Comparison of ENCODE assay signal across 8 cellular contexts in the genomic region with DNA sequence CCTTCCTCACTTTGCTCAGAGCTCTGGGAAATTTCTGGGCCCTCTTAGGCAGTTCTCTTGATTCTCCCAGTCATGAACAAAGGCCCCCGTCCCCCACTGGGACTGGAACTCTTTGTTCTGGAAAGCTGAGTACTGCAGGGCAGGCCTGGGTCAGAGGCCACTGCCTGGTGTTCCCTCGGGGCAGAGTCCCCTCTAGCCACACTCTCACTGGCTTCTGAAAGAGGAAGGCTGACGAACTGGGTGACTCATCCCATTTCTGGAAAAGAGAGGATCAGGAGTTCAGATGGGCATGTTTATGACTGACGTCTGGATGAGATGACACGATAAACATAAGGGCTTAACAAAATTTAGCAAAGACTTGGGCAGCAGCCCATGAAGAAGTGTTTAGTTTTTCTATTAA. TPM values are rescaled to one million over a fixed set of nuclear protein-coding genes. Genes with fewer than 3 reads are reported as not detected.
DNase-seq lines count a peak whose midpoint lies in the region; ATAC-seq and TF ChIP-seq lines count a peak whose summit lies in the region.

No MANE protein-coding gene starts in this region.

- H3K27ac ChIP-seq in HEK293 (ENCODE audit: extremely low read depth, low read depth, low read length) (0 out of 2 replicates have a peak overlapping the region, but pooled peaks have one; percentile 46), heart right ventricle (peak overlapping the region in 1 of 10 donors; percentile 78), OCI-LY7 (ENCODE audit: low read depth, low read length, poor library complexity, severe bottlenecking) (no peak overlapping the region)

- peaks cover 0 to 9% (median 0%) of the 10 kb centered on the region in 7 donors for H3K27me3 ChIP-seq in heart right ventricle

- H4K20me1 ChIP-seq in OCI-LY7 (ENCODE audit: insufficient read depth, low read length), result no peaks in the 10 kb centered on the region

- H3K4me3 ChIP-seq in HEK293 (ENCODE audit: low read depth, low read length), result no peak overlapping the region
- H3K4me3 ChIP-seq in heart right ventricle, result no peak overlapping the region
- no peak overlapping the region for H3K4me3 ChIP-seq in OCI-LY7 (ENCODE audit: low read depth, low read length, poor library complexity, severe bottlenecking)

- H3K36me3 ChIP-seq in HEK293 (ENCODE audit: control insufficient read depth in 2 of 2, insufficient read depth in 1 of 2, low read length in 2 of 2), result no peaks in the 10 kb centered on the region
- no peaks in the 10 kb centered on the region for H3K36me3 ChIP-seq in heart right ventricle
- H3K36me3 ChIP-seq in OCI-LY7 (ENCODE audit: insufficient read depth, low read length), result no peaks in the 10 kb centered on the region

- H3K4me2 ChIP-seq in OCI-LY7 (ENCODE audit: low read length), result no peak overlapping the region

- peak; percentile 89 for DNase-seq in SW480 (ENCODE audit: low spot score)
- DNase-seq in heart right ventricle, result peak in 1 of 2 donors; percentile 8
- DNase-seq in smooth muscle cell of the brain vasculature (ENCODE audit: low read depth, low spot score), result peak; percentile 77
- no peak for DNase-seq in NCI-H1436 treated with DMSO at 0.1 percent for 48 hours (lab: John Stamatoyannopoulos, UW)
- no peak for DNase-seq in mesothelial cell of epicardium (ENCODE audit: low spot score in 2 of 2, unreplicated experiment in 2 of 2)
- no peak for DNase-seq in OCI-LY7 (ENCODE audit: low spot score)
- no peak for DNase-seq in activated CD4-positive, CD25-positive, alpha-beta regulatory T cell treated with anti-CD3 and anti-CD28 coated beads, Interleukin-2, amount 50 U/mL, for 72 hours

- no peak overlapping the region for H3K4me3 Mint-ChIP-seq in mesothelial cell of epicardium

- no peaks in the 10 kb centered on the region for H3K36me3 Mint-ChIP-seq in mesothelial cell of epicardium

- peaks cover 10% of the 10 kb centered on the region for H3K9me3 Mint-ChIP-seq in mesothelial cell of epicardium

- no peaks in the 10 kb centered on the region for H3K79me2 ChIP-seq in OCI-LY7 (ENCODE audit: insufficient read depth, low read depth, low read length)

- intact Hi-C loops in heart right ventricle (cut with DNase I), result no loop called here
- intact Hi-C loops in OCI-LY7 (cut with micrococcal nuclease; ENCODE audit: unreplicated experiment), result no loop called here

- POLR2A ChIA-PET in HEK293 (lab: Yijun Ruan, JAX), result interaction anchor here (0.7 kb wide), 2 partner anchors 48 to 51 kb away, joined by 3 to 6 read pairs; no protein-coding TSS in a partner anchor
- POLR2A ChIA-PET in OCI-LY7 (lab: Charles Lee), result no interaction called here

- H3K4me1 Mint-ChIP-seq in mesothelial cell of epicardium, result no peaks in the 10 kb centered on the region

- CTCF ChIA-PET in HEK293 (lab: Yijun Ruan, JAX) (no interaction called here), OCI-LY7 (lab: Charles Lee; ENCODE audit: unreplicated experiment) (no interaction called here)

- H3K27me3 Mint-ChIP-seq in mesothelial cell of epicardium (ENCODE audit: low read depth), result no peaks in the 10 kb centered on the region

- H3K27ac Mint-ChIP-seq in mesothelial cell of epicardium, result no peak overlapping the region

- TF ChIP-seq CTCF in HEK293 (tag by site-specific recombination; IDR thresholded peaks at IDR 0.05), result no peak
- TF ChIP-seq CTCF in heart right ventricle (IDR thresholded peaks at IDR 0.05), result no peak
- no peak for TF ChIP-seq CTCF in mesothelial cell of epicardium (IDR thresholded peaks at IDR 0.05; ENCODE audit: unreplicated experiment)
- TF ChIP-seq CTCF in OCI-LY7 (conservative IDR thresholded peaks at IDR 0.05; ENCODE audit: low read length), result no peak

- no TSS peak for BruUV-seq in OCI-LY7 (replicated peaks; lab: Mats Ljungman, UMichigan)

- H2AFZ ChIP-seq in OCI-LY7 (ENCODE audit: low read length), result no peak overlapping the region

- no peaks in the 10 kb centered on the region for H3K9me3 ChIP-seq in HEK293 (ENCODE audit: control insufficient read depth, insufficient read depth, low read depth, low read length)
- no peaks in the 10 kb centered on the region for H3K9me3 ChIP-seq in heart right ventricle
- H3K9me3 ChIP-seq in OCI-LY7 (ENCODE audit: low read length), result no peaks in the 10 kb centered on the region

- H3K4me1 ChIP-seq in HEK293 (ENCODE audit: control insufficient read depth, insufficient read depth, low read length) (peaks cover 14% of the 10 kb centered on the region), heart right ventricle (peaks cover 0 to 15% (median 0%) of the 10 kb centered on the region in 9 donors), OCI-LY7 (ENCODE audit: insufficient read depth, low read length, poor library complexity, severe bottlenecking) (peaks cover 8% of the 10 kb centered on the region)

- ATAC-seq in heart right ventricle, result peak in 5 of 8 donors; percentile 41 to 79 (median 61)

- no peaks in the 10 kb centered on the region for H3K9me2 ChIP-seq in OCI-LY7 (ENCODE audit: insufficient read depth, low read length)

- WGBS in heart right ventricle, 2 donors, result 67 to 73% methylated on average over 5 of the region's 5 CpGs

TF ChIP-seq in HEK293, 187 proteins besides CTCF, POLR2A, EP300 and RAD21:
- TF ChIP-seq ZBTB1 (tag by site-specific recombination; IDR thresholded peaks at IDR 0.05) (no peak), ZNF629 (tag by site-specific recombination; IDR thresholded peaks at IDR 0.05) (peak; percentile 55; the same call in 1 of the 2 replicates), OSR2 (tag by site-specific recombination; IDR thresholded peaks at IDR 0.05) (0 out of 2 replicates have a peak, but pooled peaks have one; percentile 34), ZNF433 (tag by site-specific recombination; IDR thresholded peaks at IDR 0.05; ENCODE audit: low read depth) (no peak), SP7 (tag by site-specific recombination; IDR thresholded peaks at IDR 0.05) (0 out of 2 replicates have a peak, but pooled peaks have one; percentile 28)
- TF ChIP-seq, protein P1, sequence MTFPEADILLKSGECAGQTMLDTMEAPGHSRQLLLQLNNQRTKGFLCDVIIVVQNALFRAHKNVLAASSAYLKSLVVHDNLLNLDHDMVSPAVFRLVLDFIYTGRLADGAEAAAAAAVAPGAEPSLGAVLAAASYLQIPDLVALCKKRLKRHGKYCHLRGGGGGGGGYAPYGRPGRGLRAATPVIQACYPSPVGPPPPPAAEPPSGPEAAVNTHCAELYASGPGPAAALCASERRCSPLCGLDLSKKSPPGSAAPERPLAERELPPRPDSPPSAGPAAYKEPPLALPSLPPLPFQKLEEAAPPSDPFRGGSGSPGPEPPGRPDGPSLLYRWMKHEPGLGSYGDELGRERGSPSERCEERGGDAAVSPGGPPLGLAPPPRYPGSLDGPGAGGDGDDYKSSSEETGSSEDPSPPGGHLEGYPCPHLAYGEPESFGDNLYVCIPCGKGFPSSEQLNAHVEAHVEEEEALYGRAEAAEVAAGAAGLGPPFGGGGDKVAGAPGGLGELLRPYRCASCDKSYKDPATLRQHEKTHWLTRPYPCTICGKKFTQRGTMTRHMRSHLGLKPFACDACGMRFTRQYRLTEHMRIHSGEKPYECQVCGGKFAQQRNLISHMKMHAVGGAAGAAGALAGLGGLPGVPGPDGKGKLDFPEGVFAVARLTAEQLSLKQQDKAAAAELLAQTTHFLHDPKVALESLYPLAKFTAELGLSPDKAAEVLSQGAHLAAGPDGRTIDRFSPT (tag by site-specific recombination; IDR thresholded peaks at IDR 0.05), result peak; percentile 50; the same call in 1 of the 2 replicates

RNA-seq across cellular contexts. Expression of gene DDX3X, which starts 47.7 kb away (rescaled TPM):
- 100 to 1,000 TPM; 143 to 247 (median 162) TPM for total RNA-seq in heart right ventricle
- polyA plus RNA-seq in heart right ventricle, result 10 to 100 TPM; 36.8 to 44.0 TPM
- total RNA-seq in mesothelial cell of epicardium, result 301 to 305 TPM (median 303 TPM) in 3 replicates
- total RNA-seq in OCI-LY7 (2014; rRNA removed; shearing (Covaris generic)), result 69.6 and 75.1 TPM in 2 replicates
- 85.0 and 96.4 TPM in 2 replicates for total RNA-seq in OCI-LY7 (2022)

Comparison
In these comparisons a context has a peak if more than half of its experiments do, and no peak if none do; other contexts are left out.
1. DNase-seq: peak in SW480 (single experiment) and smooth muscle cell of the brain vasculature (single experiment); none in NCI-H1436 treated with DMSO at 0.1 percent for 48 hours (single experiment), mesothelial cell of epicardium (0 of 2), OCI-LY7 (single experiment) and activated CD4-positive, CD25-positive, alpha-beta regulatory T cell treated with anti-CD3 and anti-CD28 coated beads, Interleukin-2, amount 50 U/mL, for 72 hours (single experiment).